19 cellular contexts compared by ENCODE assay signal in genomic region chr13:85287528-85287927, GRCh38.
"Had no signal": no experiment of that assay in that cellular context is flagged by ENCODE, and none has a peak within 500 bp of the region (broad histone marks: within the 10 kb centered on the region; RNA-seq: fewer than 3 reads in every experiment).

No MANE protein-coding gene starts in this region.

- H3K4me1 Mint-ChIP-seq: activated naive CD4-positive, alpha-beta T cell treated with anti-CD3 and anti-CD28 coated beads, Interleukin-2, amount 50 U/mL, for 24 hours had no signal

- H3K27ac Mint-ChIP-seq: activated CD8-positive, alpha-beta T cell treated with anti-CD3 and anti-CD28 coated beads for 36 hours; activated naive CD4-positive, alpha-beta T cell treated with anti-CD3 and anti-CD28 coated beads, Interleukin-2, amount 50 U/mL, for 24 hours; endodermal cell; mesothelial cell of epicardium; WTC11 had no signal

- H3K4me3 Mint-ChIP-seq: activated CD8-positive, alpha-beta T cell treated with anti-CD3 and anti-CD28 coated beads for 36 hours; activated naive CD4-positive, alpha-beta T cell treated with anti-CD3 and anti-CD28 coated beads, Interleukin-2, amount 50 U/mL, for 24 hours; activated T-cell treated with anti-CD3 and anti-CD28 coated beads, Interleukin-2, amount 50 U/mL, for 4 hours; endodermal cell; mesothelial cell of epicardium; neural crest cell; WTC11 had no signal

- H3K27me3 Mint-ChIP-seq: activated CD8-positive, alpha-beta T cell treated with anti-CD3 and anti-CD28 coated beads for 36 hours; activated naive CD4-positive, alpha-beta T cell treated with anti-CD3 and anti-CD28 coated beads, Interleukin-2, amount 50 U/mL, for 24 hours had no signal

- H3K9me3 Mint-ChIP-seq: activated CD8-positive, alpha-beta T cell treated with anti-CD3 and anti-CD28 coated beads for 36 hours; activated naive CD4-positive, alpha-beta T cell treated with anti-CD3 and anti-CD28 coated beads, Interleukin-2, amount 50 U/mL, for 24 hours; endodermal cell; mesothelial cell of epicardium; neural crest cell; WTC11 had no signal

- DNase-seq: activated CD4-positive, alpha-beta T cell treated with anti-CD3 and anti-CD28 coated beads for 4 hours; activated CD8-positive, alpha-beta T cell treated with anti-CD3 and anti-CD28 coated beads for 36 hours; activated effector memory CD4-positive, alpha-beta T cell treated with anti-CD3 and anti-CD28 coated beads, Interleukin-2, amount 50 U/mL, for 16 hours; activated T-cell treated with anti-CD3 and anti-CD28 coated beads, Interleukin-2, amount 50 U/mL, for 4 hours; adrenal gland; endodermal cell; heart right ventricle; left colon; lower lobe of right lung; ovary; right lobe of liver; stomach; testis; upper lobe of left lung had no signal

- ATAC-seq: activated CD8-positive, alpha-beta T cell treated with anti-CD3 and anti-CD28 coated beads for 36 hours; activated T-cell treated with anti-CD3 and anti-CD28 coated beads, Interleukin-2, amount 50 U/mL, for 4 hours; gastroesophageal sphincter; heart right ventricle; left colon; lower lobe of right lung; right lobe of liver had no signal

- H3K36me3 Mint-ChIP-seq: activated naive CD4-positive, alpha-beta T cell treated with anti-CD3 and anti-CD28 coated beads, Interleukin-2, amount 50 U/mL, for 24 hours; mesothelial cell of epicardium; WTC11 had no signal
